15 cellular contexts compared by ENCODE assay signal in the genomic region with DNA sequence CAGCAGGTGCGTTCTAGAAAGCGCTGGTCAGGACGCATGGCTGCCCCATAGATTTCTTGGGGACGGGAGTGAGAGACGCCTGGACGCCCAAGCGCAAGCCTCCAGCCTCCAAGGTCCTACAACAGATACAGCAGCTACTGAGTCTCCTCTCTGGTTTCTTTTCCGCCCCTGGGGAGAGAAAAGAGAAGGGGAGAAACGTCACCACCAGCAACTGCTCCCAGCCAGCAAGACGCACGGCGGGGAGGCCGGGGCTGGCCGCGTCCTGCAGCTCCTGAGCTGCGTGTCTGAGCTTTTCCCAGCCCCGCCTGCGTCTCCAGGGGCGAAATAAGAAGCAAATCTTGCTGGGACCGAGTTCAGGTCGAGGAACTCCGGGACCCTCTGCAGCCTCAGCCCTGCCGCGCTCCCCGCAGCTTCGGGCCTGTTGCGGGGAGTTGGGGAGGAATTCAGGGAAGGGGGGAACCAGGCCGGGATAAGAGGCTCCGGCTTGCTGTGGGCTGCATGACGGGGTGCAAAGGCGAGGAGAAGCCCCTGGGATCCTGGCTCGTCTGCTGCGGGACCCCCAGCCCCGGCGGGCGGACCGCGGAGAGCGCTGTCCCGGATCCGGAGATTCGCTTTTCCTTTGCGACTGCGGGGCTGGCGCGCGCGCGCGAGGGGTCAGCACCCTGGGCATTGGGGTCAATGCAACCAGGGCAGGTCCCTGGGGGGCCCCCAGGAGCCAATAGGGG. TPM values are rescaled to one million over a fixed set of nuclear protein-coding genes. Genes with fewer than 3 reads are reported as not detected.
DNase-seq lines count a peak whose midpoint lies in the region; ATAC-seq and TF ChIP-seq lines count a peak whose summit lies in the region.
"Had no signal": no experiment of that assay in that cellular context is flagged by ENCODE, and none has a peak within 500 bp of the region (broad histone marks: within the 10 kb centered on the region; RNA-seq: fewer than 3 reads in every experiment).

No MANE protein-coding gene starts in this region.

- H3K27me3 ChIP-seq in GM23248 (replicated peaks; ENCODE audit: insufficient read depth): no peaks in the 10 kb centered on the region
- peaks cover 92% of the 10 kb centered on the region for H3K27me3 ChIP-seq in iPS-15b (ENCODE audit: control insufficient read depth, insufficient read depth, low read length)
- H3K27me3 ChIP-seq in psoas muscle (ENCODE audit: insufficient read depth in 3 of 3, low read length in 2 of 3): peaks cover 0 to 64% (median 5%) of the 10 kb centered on the region in 3 donors
- peaks cover 74% of the 10 kb centered on the region for H3K27me3 ChIP-seq in transverse colon

- DNase-seq in GM23248 (peak; percentile 8), NOMO-1 treated with dmso at 0.1 percent for 144 hours (lab: John Stamatoyannopoulos, UW; ENCODE audit: unreplicated experiment) (peak; percentile 43), psoas muscle (no peak), transverse colon (no peak), NCI-H524 treated with DMSO at 0.1 percent for 48 hours (lab: John Stamatoyannopoulos, UW) (no peak)
- DNase-seq: activated CD4-positive, alpha-beta T cell treated with anti-CD3 and anti-CD28 coated beads, Interleukin-2, amount 50 U/mL, for 4 hours; CD8-positive, alpha-beta memory T cell; NCI-H446 treated with DMSO at 0.1 percent for 48 hours; stomach had no signal

- no peaks in the 10 kb centered on the region for H4K20me1 ChIP-seq in GM23248 (ENCODE audit: insufficient read depth)

- H3K4me1 ChIP-seq in GM23248 (ENCODE audit: insufficient read depth) (no peaks in the 10 kb centered on the region), iPS-15b (ENCODE audit: control insufficient read depth, insufficient read depth, low read length) (peaks cover 9% of the 10 kb centered on the region), psoas muscle (no peaks in the 10 kb centered on the region), transverse colon (no peaks in the 10 kb centered on the region)

- no peaks in the 10 kb centered on the region for H3K79me2 ChIP-seq in GM23248 (ENCODE audit: insufficient read depth)

- in situ Hi-C loops in GM23248 (cut with MboI): no loop called here
- in situ Hi-C loops in transverse colon (cut with MboI; ENCODE audit: low pct_ligation_motif_present in 1 of 4, low pct_unique_long_range_greater_than_20kb in 1 of 4, low sequenced_read_pairs in 3 of 4): no loop called here

- no peaks in the 10 kb centered on the region for H3K9me2 ChIP-seq in GM23248 (ENCODE audit: insufficient read depth)

- TF ChIP-seq EP300 in transverse colon (IDR thresholded peaks at IDR 0.05; ENCODE audit: low read depth): no peak

- H3F3A ChIP-seq in GM23248 (ENCODE audit: insufficient read depth): no peaks in the 10 kb centered on the region

- H3K4me2 ChIP-seq in GM23248 (ENCODE audit: unreplicated experiment): no peak overlapping the region

- H3K27ac ChIP-seq in GM23248 (no peak overlapping the region), psoas muscle (no peak overlapping the region), transverse colon (no peak overlapping the region)
- H3K27ac ChIP-seq: stomach had no signal

- H3K9me3 ChIP-seq in GM23248 (ENCODE audit: low read depth): no peaks in the 10 kb centered on the region
- H3K9me3 ChIP-seq in iPS-15b (ENCODE audit: control insufficient read depth, insufficient read depth, low read length): no peaks in the 10 kb centered on the region
- no peaks in the 10 kb centered on the region for H3K9me3 ChIP-seq in psoas muscle
- no peaks in the 10 kb centered on the region for H3K9me3 ChIP-seq in transverse colon
- H3K9me3 ChIP-seq: stomach had no signal

- WGBS in GM23248 (ENCODE audit: low coverage in 1 of 2, low lambda C conversion rate in 2 of 2, missing lambda C conversion rate in 2 of 2), 2 experiments: 9 to 10% methylated on average over 36 to 46 of the region's 50 CpGs
- 1 to 2% (median 1%) methylated on average over 42 to 50 of the region's 50 CpGs for WGBS in psoas muscle, 3 donors
- WGBS in transverse colon (ENCODE audit: low coverage in 1 of 2), 2 donors: 20% methylated on average over 47 of the region's 50 CpGs; no CpG with 5 or more reads in 1 of the 2 donors

- no peak overlapping the region for H2AFZ ChIP-seq in GM23248

- H3K4me3 ChIP-seq in GM23248 (no peak overlapping the region), iPS-15b (ENCODE audit: low read depth, low read length) (peak overlapping the region; percentile 26), psoas muscle (peak overlapping the region; percentile 7), transverse colon (peak overlapping the region in 1 of 4 donors; percentile 11)

- no peak overlapping the region for H3K9ac ChIP-seq in GM23248
- H3K9ac ChIP-seq in iPS-15b (ENCODE audit: low read depth, low read length): no peak overlapping the region

- ATAC-seq in psoas muscle: no peak
- no peak for ATAC-seq in HG03108 (IDR thresholded peaks at IDR 0.05; ENCODE audit: unreplicated experiment)
- ATAC-seq: activated T-helper 17 cell treated with anti-CD3 and anti-CD28 coated beads, Interleukin-2, amount 50 U/mL, for 72 hours had no signal

- H3K36me3 ChIP-seq in GM23248 (ENCODE audit: low read depth) (no peaks in the 10 kb centered on the region), iPS-15b (ENCODE audit: control insufficient read depth, insufficient read depth, low read length) (no peaks in the 10 kb centered on the region), psoas muscle (ENCODE audit: insufficient read depth in 1 of 2, low read depth in 1 of 2) (no peaks in the 10 kb centered on the region), transverse colon (no peaks in the 10 kb centered on the region)
- H3K36me3 ChIP-seq: stomach had no signal

- intact Hi-C loops in psoas muscle (cut with DNase I) (no loop called here), transverse colon (cut with DNase I; ENCODE audit: low total_unique reads) (no loop called here)

- TF ChIP-seq CTCF in psoas muscle (IDR thresholded peaks at IDR 0.05) (no peak), transverse colon (IDR thresholded peaks at IDR 0.05) (no peak)

- no peak for TF ChIP-seq POLR2A in transverse colon (IDR thresholded peaks at IDR 0.05)

RNA-seq across cellular contexts. Expression of gene SHOX, which starts 6.8 kb away (rescaled TPM):
- total RNA-seq in GM23248 (2014; rRNA removed; shearing (Covaris generic)): not detected in 2 replicates
- not detected in 2 replicates for polyA plus RNA-seq in GM23248 (2016; fragmentation: Nextera tagmentation; extraction: Ambion mirVana)
- not detected for total RNA-seq in psoas muscle
- polyA plus RNA-seq in psoas muscle: under 1 TPM in 2 of 3 donors, not detected in 1; under 0.01 to 0.03 TPM
- 1 to 10 TPM in 1 of 4 donors, under 1 TPM in 2, not detected in 1; 0.14 to 2.6 (median 0.16) TPM for total RNA-seq in transverse colon
- total RNA-seq: activated T-helper 17 cell treated with anti-CD3 and anti-CD28 coated beads, Interleukin-2, amount 50 U/mL, for 72 hours; CD8-positive, alpha-beta memory T cell; fibroblast of villous mesenchyme; kidney epithelial cell; T-helper 2 cell treated with Interferon-gamma antibody and Interleukin-4, amounts not matched to agents 100 ng/mL and 5 ng/mL, for 36 hours had no signal
- polyA plus RNA-seq: CD8-positive, alpha-beta memory T cell; stomach had no signal

Comparison
In these comparisons a context has a peak if more than half of its experiments do, and no peak if none do; other contexts are left out.
1. DNase-seq: peak in GM23248 (single experiment) and NOMO-1 treated with dmso at 0.1 percent for 144 hours (single experiment); none in psoas muscle (0 of 2), transverse colon (single experiment) and NCI-H524 treated with DMSO at 0.1 percent for 48 hours (single experiment).